In the genomic region with DNA sequence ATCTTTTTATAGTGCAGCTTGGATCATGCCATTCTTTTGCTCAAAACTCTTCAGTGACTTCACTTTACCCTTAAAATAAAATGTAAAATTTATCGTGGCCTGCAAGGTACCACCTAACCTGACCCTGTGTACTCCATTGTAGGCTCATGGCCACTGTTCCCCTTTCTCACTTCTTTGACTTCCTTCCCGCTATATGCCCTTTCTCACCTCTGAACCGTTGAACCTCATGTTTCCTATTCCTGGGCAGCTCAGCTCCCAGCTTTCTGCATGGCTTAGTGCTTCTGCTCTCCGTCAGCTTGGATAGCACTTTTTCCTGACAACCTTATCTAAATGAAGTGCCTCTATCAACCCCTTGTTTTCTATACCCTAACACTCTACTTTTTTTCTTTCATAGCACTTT, we compare ENCODE assay signal across 33 cellular contexts.
"Had no signal": no experiment of that assay in that cellular context is flagged by ENCODE, and none has a peak within 500 bp of the region (broad histone marks: within the 10 kb centered on the region; RNA-seq: fewer than 3 reads in every experiment).

No MANE protein-coding gene starts in this region.

- H3K27me3 Mint-ChIP-seq: activated CD4-positive, alpha-beta memory T cell treated with anti-CD3 and anti-CD28 coated beads for 36 hours; activated CD4-positive, alpha-beta T cell treated with anti-CD3 and anti-CD28 coated beads for 36 hours; activated CD4-positive, alpha-beta T cell treated with anti-CD3 and anti-CD28 coated beads, Interleukin-2, amount 10 ng/mL, durations not matched to agents 24 days and 14 days; activated naive CD4-positive, alpha-beta T cell treated with anti-CD3 and anti-CD28 coated beads, Interleukin-2, amount 10 ng/mL, durations not matched to agents 7 days and 5 days; brain; central memory CD8-positive, alpha-beta T cell; dendritic cell treated with granulocyte-macrophage colony-stimulating factor and Interleukin-4, amounts not matched to agents 40 ng/mL and 50 ng/mL, for 4 days; T-helper 17 cell had no signal

- DNase-seq: activated CD4-positive, alpha-beta memory T cell treated with anti-CD3 and anti-CD28 coated beads for 36 hours; activated CD4-positive, alpha-beta T cell treated with anti-CD3 and anti-CD28 coated beads for 36 hours; activated CD4-positive, alpha-beta T cell treated with anti-CD3 and anti-CD28 coated beads, Interleukin-2, amount 10 ng/mL, durations not matched to agents 24 days and 14 days; activated CD4-positive, CD25-positive, alpha-beta regulatory T cell; activated CD4-positive, CD25-positive, alpha-beta regulatory T cell treated with anti-CD3 and anti-CD28 coated beads, Interleukin-2, amount 50 U/mL, for 72 hours; activated CD8-positive, alpha-beta memory T cell treated with anti-CD3 and anti-CD28 coated beads, Interleukin-2, amount 10 ng/mL, durations not matched to agents 7 days and 5 days; activated CD8-positive, alpha-beta memory T cell treated with anti-CD3 and anti-CD28 coated beads, Interleukin-2, amount 50 U/mL, for 4 hours; activated CD8-positive, alpha-beta T cell treated with anti-CD3 and anti-CD28 coated beads, Interleukin-2, amount 10 ng/mL, durations not matched to agents 7 days and 5 days; activated effector memory CD4-positive, alpha-beta T cell treated with anti-CD3 and anti-CD28 coated beads, Interleukin-2, amount 50 U/mL, for 16 hours; activated naive CD4-positive, alpha-beta T cell treated with anti-CD3 and anti-CD28 coated beads, Interleukin-2, amount 10 ng/mL, durations not matched to agents 7 days and 5 days; activated naive CD8-positive, alpha-beta T cell treated with anti-CD3 and anti-CD28 coated beads, Interleukin-2, amount 10 ng/mL, durations not matched to agents 7 days and 5 days; activated T-cell treated with anti-CD3 and anti-CD28 coated beads, Interleukin-2, amount 50 U/mL, for 1 hour; activated T-cell treated with anti-CD3 and anti-CD28 coated beads, Interleukin-2, amount 50 U/mL, for 48 hours; dorsolateral prefrontal cortex; effector memory CD4-positive, alpha-beta T cell; endodermal cell; erythroblast; foreskin keratinocyte; gastrocnemius medialis; glutamatergic neuron; T-helper 1 cell; T-helper 17 cell had no signal

- H3K9me3 Mint-ChIP-seq: activated CD4-positive, alpha-beta memory T cell treated with anti-CD3 and anti-CD28 coated beads for 36 hours; activated CD4-positive, alpha-beta T cell treated with anti-CD3 and anti-CD28 coated beads, Interleukin-2, amount 10 ng/mL, durations not matched to agents 24 days and 14 days; activated naive CD4-positive, alpha-beta T cell treated with anti-CD3 and anti-CD28 coated beads, Interleukin-2, amount 10 ng/mL, durations not matched to agents 7 days and 5 days; activated naive CD4-positive, alpha-beta T cell treated with anti-CD3 and anti-CD28 coated beads, Interleukin-2, amount 50 U/mL, for 72 hours; activated naive CD8-positive, alpha-beta T cell treated with anti-CD3 and anti-CD28 coated beads, Interleukin-2, amount 10 ng/mL, durations not matched to agents 7 days and 5 days; activated T-helper 1 cell treated with anti-CD3 and anti-CD28 coated beads, Interleukin-12 subunit alpha, Interleukin-12 subunit beta, Interleukin-2, Interleukin-4 antibody, amounts not matched to agents 30 ng/mL and 10 ng/mL and 1 ng/mL, durations not matched to agents 14 hours and 24 hours and 36 hours; activated T-helper 2 cell treated with anti-CD3 and anti-CD28 coated beads, Interferon-gamma antibody, Interleukin-2, Interleukin-4, amounts not matched to agents 10 μg/mL and 5 μg/mL and 100 μg/mL, durations not matched to agents 14 hours and 24 hours and 36 hours; brain; central memory CD8-positive, alpha-beta T cell; dendritic cell treated with granulocyte-macrophage colony-stimulating factor and Interleukin-4, amounts not matched to agents 40 ng/mL and 50 ng/mL, for 4 days; endodermal cell; T-helper 2 cell treated with Interferon-gamma antibody and Interleukin-4, amounts not matched to agents 5 μg/mL and 100 μg/mL, for 36 hours had no signal

- H3K36me3 Mint-ChIP-seq: activated CD4-positive, alpha-beta memory T cell treated with anti-CD3 and anti-CD28 coated beads for 36 hours; activated CD8-positive, alpha-beta memory T cell treated with anti-CD3 and anti-CD28 coated beads, Interleukin-2, amount 10 ng/mL, durations not matched to agents 7 days and 5 days; activated naive CD4-positive, alpha-beta T cell treated with anti-CD3 and anti-CD28 coated beads, Interleukin-2, amount 10 ng/mL, durations not matched to agents 7 days and 5 days; activated naive CD4-positive, alpha-beta T cell treated with anti-CD3 and anti-CD28 coated beads, Interleukin-2, amount 50 U/mL, for 72 hours; activated naive CD8-positive, alpha-beta T cell treated with anti-CD3 and anti-CD28 coated beads, Interleukin-2, amount 10 ng/mL, durations not matched to agents 7 days and 5 days had no signal

- H3K9me3 ChIP-seq: ascending aorta, breast epithelium, esophagus muscularis mucosa, gastrocnemius medialis had no signal

- H3K4me1 ChIP-seq: ascending aorta, gastrocnemius medialis had no signal

- H3K27ac Mint-ChIP-seq: activated CD4-positive, alpha-beta memory T cell treated with anti-CD3 and anti-CD28 coated beads for 36 hours; activated CD4-positive, alpha-beta T cell treated with anti-CD3 and anti-CD28 coated beads for 36 hours; activated CD4-positive, alpha-beta T cell treated with anti-CD3 and anti-CD28 coated beads, Interleukin-2, amount 10 ng/mL, durations not matched to agents 24 days and 14 days; activated CD8-positive, alpha-beta memory T cell treated with anti-CD3 and anti-CD28 coated beads, Interleukin-2, amount 10 ng/mL, durations not matched to agents 7 days and 5 days; activated CD8-positive, alpha-beta T cell treated with anti-CD3 and anti-CD28 coated beads, Interleukin-2, amount 10 ng/mL, durations not matched to agents 7 days and 5 days; activated naive CD4-positive, alpha-beta T cell treated with anti-CD3 and anti-CD28 coated beads, Interleukin-2, amount 10 ng/mL, durations not matched to agents 7 days and 5 days; activated naive CD4-positive, alpha-beta T cell treated with anti-CD3 and anti-CD28 coated beads, Interleukin-2, amount 50 U/mL, for 72 hours; activated naive CD8-positive, alpha-beta T cell treated with anti-CD3 and anti-CD28 coated beads, Interleukin-2, amount 10 ng/mL, durations not matched to agents 7 days and 5 days; activated T-helper 1 cell treated with anti-CD3 and anti-CD28 coated beads, Interleukin-12 subunit alpha, Interleukin-12 subunit beta, Interleukin-2, Interleukin-4 antibody, amounts not matched to agents 30 ng/mL and 10 ng/mL and 1 ng/mL, durations not matched to agents 14 hours and 24 hours and 36 hours; activated T-helper 2 cell treated with anti-CD3 and anti-CD28 coated beads, Interferon-gamma antibody, Interleukin-2, Interleukin-4, amounts not matched to agents 10 μg/mL and 5 μg/mL and 100 μg/mL, durations not matched to agents 14 hours and 24 hours and 36 hours; dendritic cell treated with granulocyte-macrophage colony-stimulating factor and Interleukin-4, amounts not matched to agents 40 ng/mL and 50 ng/mL, for 4 days; endodermal cell; T-helper 17 cell; T-helper 2 cell treated with Interferon-gamma antibody and Interleukin-4, amounts not matched to agents 5 μg/mL and 100 μg/mL, for 36 hours had no signal

- ATAC-seq: activated CD4-positive, alpha-beta T cell treated with anti-CD3 and anti-CD28 coated beads for 36 hours; activated CD8-positive, alpha-beta memory T cell treated with anti-CD3 and anti-CD28 coated beads, Interleukin-2, amount 10 ng/mL, durations not matched to agents 7 days and 5 days; activated CD8-positive, alpha-beta T cell treated with anti-CD3 and anti-CD28 coated beads, Interleukin-2, amount 10 ng/mL, durations not matched to agents 7 days and 5 days; activated naive CD4-positive, alpha-beta T cell treated with anti-CD3 and anti-CD28 coated beads, Interleukin-2, amount 50 U/mL, for 72 hours; foreskin keratinocyte; gastrocnemius medialis; T-helper 17 cell had no signal

- H3K4me3 ChIP-seq: ascending aorta, breast epithelium, coronary artery, dorsolateral prefrontal cortex, esophagus muscularis mucosa, gastrocnemius medialis had no signal

- H3K27me3 ChIP-seq: ascending aorta, breast epithelium, dorsolateral prefrontal cortex, esophagus muscularis mucosa, foreskin keratinocyte, gastrocnemius medialis had no signal

- H3K36me3 ChIP-seq: breast epithelium had no signal

- H3K4me1 Mint-ChIP-seq: activated CD4-positive, alpha-beta T cell treated with anti-CD3 and anti-CD28 coated beads for 36 hours; activated CD4-positive, alpha-beta T cell treated with anti-CD3 and anti-CD28 coated beads, Interleukin-2, amount 10 ng/mL, durations not matched to agents 24 days and 14 days; activated CD8-positive, alpha-beta memory T cell treated with anti-CD3 and anti-CD28 coated beads, Interleukin-2, amount 10 ng/mL, durations not matched to agents 7 days and 5 days; activated naive CD4-positive, alpha-beta T cell treated with anti-CD3 and anti-CD28 coated beads, Interleukin-2, amount 10 ng/mL, durations not matched to agents 7 days and 5 days; activated naive CD8-positive, alpha-beta T cell treated with anti-CD3 and anti-CD28 coated beads, Interleukin-2, amount 10 ng/mL, durations not matched to agents 7 days and 5 days; brain; central memory CD8-positive, alpha-beta T cell; endodermal cell; T-helper 17 cell had no signal

- H3K4me3 Mint-ChIP-seq: activated CD4-positive, alpha-beta memory T cell treated with anti-CD3 and anti-CD28 coated beads for 36 hours; activated CD4-positive, alpha-beta T cell treated with anti-CD3 and anti-CD28 coated beads for 36 hours; activated CD4-positive, alpha-beta T cell treated with anti-CD3 and anti-CD28 coated beads, Interleukin-2, amount 10 ng/mL, durations not matched to agents 24 days and 14 days; activated CD8-positive, alpha-beta memory T cell treated with anti-CD3 and anti-CD28 coated beads, Interleukin-2, amount 10 ng/mL, durations not matched to agents 7 days and 5 days; activated CD8-positive, alpha-beta T cell treated with anti-CD3 and anti-CD28 coated beads, Interleukin-2, amount 10 ng/mL, durations not matched to agents 7 days and 5 days; activated naive CD4-positive, alpha-beta T cell treated with anti-CD3 and anti-CD28 coated beads, Interleukin-2, amount 10 ng/mL, durations not matched to agents 7 days and 5 days; activated naive CD8-positive, alpha-beta T cell treated with anti-CD3 and anti-CD28 coated beads, Interleukin-2, amount 10 ng/mL, durations not matched to agents 7 days and 5 days; activated T-helper 1 cell treated with anti-CD3 and anti-CD28 coated beads, Interleukin-12 subunit alpha, Interleukin-12 subunit beta, Interleukin-2, Interleukin-4 antibody, amounts not matched to agents 30 ng/mL and 10 ng/mL and 1 ng/mL, durations not matched to agents 14 hours and 24 hours and 36 hours; central memory CD8-positive, alpha-beta T cell; dendritic cell treated with granulocyte-macrophage colony-stimulating factor and Interleukin-4, amounts not matched to agents 40 ng/mL and 50 ng/mL, for 4 days; endodermal cell; T-helper 17 cell; T-helper 2 cell treated with Interferon-gamma antibody and Interleukin-4, amounts not matched to agents 5 μg/mL and 100 μg/mL, for 36 hours had no signal

- H3K27ac ChIP-seq: ascending aorta, breast epithelium, coronary artery, dorsolateral prefrontal cortex, esophagus muscularis mucosa, foreskin keratinocyte, gastrocnemius medialis had no signal
